8 cellular contexts compared by ENCODE assay signal in the genomic region with DNA sequence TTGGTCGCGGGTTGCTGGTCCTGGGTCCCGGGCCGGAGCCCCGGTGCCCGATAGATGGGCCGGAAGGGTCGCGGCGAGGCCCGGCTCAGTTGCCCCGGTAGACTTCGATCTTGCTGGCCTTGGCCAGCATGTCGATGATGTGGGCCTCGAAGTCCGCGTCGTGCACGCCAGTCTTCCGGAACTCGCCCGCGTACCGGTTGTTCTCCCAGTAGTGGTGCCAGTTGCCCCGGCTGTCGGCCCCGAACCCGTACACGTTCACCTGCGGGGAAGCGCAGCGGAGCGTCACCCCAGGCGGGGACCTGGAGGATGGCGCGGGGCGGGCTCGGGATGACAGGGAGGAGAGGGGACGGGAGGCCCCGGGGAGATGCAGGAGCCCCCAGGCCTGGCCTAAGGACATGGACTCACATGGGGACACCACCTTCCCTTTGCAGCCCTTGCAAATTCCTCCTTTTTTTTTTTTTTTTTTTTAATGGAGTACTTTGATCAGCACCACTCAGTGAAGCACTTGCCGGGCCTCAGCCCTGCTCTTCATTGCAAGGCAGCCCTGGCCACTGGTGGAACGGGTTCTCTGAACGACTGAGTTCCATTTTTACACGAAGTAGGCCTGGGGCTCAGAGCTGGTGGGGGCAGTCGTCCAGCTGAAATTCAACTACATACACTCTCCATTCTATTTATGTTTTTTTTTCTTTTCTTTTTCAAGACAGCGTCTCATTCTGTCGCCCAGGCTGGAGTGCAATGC. TPM values are rescaled to one million over a fixed set of nuclear protein-coding genes. Genes with fewer than 3 reads are reported as not detected.
A peak's percentile ranks its signal among the peaks of the same experiment; 100 is the strongest.
DNase-seq lines count a peak whose midpoint lies in the region; ATAC-seq, FAIRE-seq and TF ChIP-seq lines count a peak whose summit lies in the region.

No MANE protein-coding gene starts in this region.

- POLR2A ChIA-PET in GM10248 (lab: Yijun Ruan, JAX): interaction anchor here (0.6 to 1.6 kb wide), 9 partner anchors 10 to 360 kb away, joined by 3 to 11 read pairs (median 3); partner anchors contain the start of gene DDX19A

- H3K27ac Mint-ChIP-seq in naive B cell: peak overlapping the region in 5 of 6 donors; percentile 37 to 96 (median 92)

- peak overlapping the region; percentile 92 to 99 (median 98) for H3K4me3 Mint-ChIP-seq in naive B cell

- intact Hi-C loops in colonic mucosa (cut with DNase I): no loop called here

- H3K4me1 Mint-ChIP-seq in naive B cell: peaks cover 8 to 24% (median 22%) of the 10 kb centered on the region in 3 donors

- peaks cover 7% of the 10 kb centered on the region for H3K4me1 ChIP-seq in colonic mucosa

- H3K27me3 ChIP-seq in colonic mucosa: no peaks in the 10 kb centered on the region

- no peak for FAIRE-seq in GM12891 (lab: Jason Lieb, UNC)

- no peaks in the 10 kb centered on the region for H3K9me3 Mint-ChIP-seq in naive B cell

- H3K27me3 Mint-ChIP-seq in naive B cell: no peaks in the 10 kb centered on the region

- no peaks in the 10 kb centered on the region for H3K9me3 ChIP-seq in colonic mucosa

- ATAC-seq in naive B cell (ENCODE audit: low read depth in 2 of 2) (peak; percentile 6 to 9), GM19035 (IDR thresholded peaks at IDR 0.05; ENCODE audit: unreplicated experiment) (no peak)

- H3K36me3 ChIP-seq in colonic mucosa: no peaks in the 10 kb centered on the region

- CTCF ChIA-PET in GM10248 (lab: Yijun Ruan, JAX): interaction anchor here (0.8 to 4.3 kb wide), 10 partner anchors 9 to 143 kb away, joined by 3 to 24 read pairs (median 7); partner anchors contain the start of genes AARS1 and FCSK

- peak overlapping the region; percentile 85 for H3K27ac ChIP-seq in colonic mucosa

- TF ChIP-seq POLR2A in GM12891 (IDR thresholded peaks at IDR 0.05; ENCODE audit: low read depth, low read length): no peak

- TF ChIP-seq CTCF in colonic mucosa (IDR thresholded peaks at IDR 0.05) (no peak), GM10248 (IDR thresholded peaks at IDR 0.05; ENCODE audit: control extremely low read depth, extremely low read depth, low read depth, missing control alignments) (no peak)

- DNase-seq in DMS53 (lab: John Stamatoyannopoulos, UW) (peak; percentile 86), colonic mucosa (no peak), naive B cell (no peak), GM19240 (ENCODE audit: insufficient read length, low spot score) (no peak), GM10248 (ENCODE audit: extremely low spot score) (no peak), GM12891 (ENCODE audit: insufficient read length, low spot score) (no peak)
- DNase-seq in Jurkat, Clone E6-1 (ENCODE audit: low read depth, low spot score): no peak

- H3K36me3 Mint-ChIP-seq in naive B cell: peaks cover 0 to 5% of the 10 kb centered on the region in 2 donors

- peak overlapping the region; percentile 75 to 93 for H3K9ac ChIP-seq in colonic mucosa (ENCODE audit: low read depth in 2 of 2, low read length in 2 of 2)

- peak overlapping the region; percentile 93 for H3K4me3 ChIP-seq in Jurkat, Clone E6-1 (ENCODE audit: low read length)
- H3K4me3 ChIP-seq in colonic mucosa: peak overlapping the region; percentile 72

TF ChIP-seq in GM12891, 5 proteins besides CTCF, POLR2A, EP300 and RAD21:
- no peak for TF ChIP-seq TAF1 (IDR thresholded peaks at IDR 0.05; ENCODE audit: low read depth, low read length)

RNA-seq across cellular contexts. Expression of gene DDX19A, which starts 35.1 kb away (rescaled TPM):
- 48.1 TPM for polyA plus RNA-seq in Jurkat, Clone E6-1 (2012; ENCODE audit: insufficient read depth, insufficient read length)
- 10 to 100 TPM; 16.7 to 25.9 TPM for total RNA-seq in colonic mucosa
- polyA plus RNA-seq in naive B cell (ENCODE audit: low read depth in 6 of 6): 10 to 100 TPM; 30.4 to 45.7 (median 38.0) TPM
- polyA plus RNA-seq in GM12891 (2012; ENCODE audit: low read depth, missing spikeins): 22.5 TPM

RNA-seq across cellular contexts. Expression of gene ST3GAL2, which starts 57.1 kb away (rescaled TPM):
- 18.5 TPM for polyA plus RNA-seq in Jurkat, Clone E6-1 (2012; ENCODE audit: insufficient read depth, insufficient read length)
- 1 to 10 TPM; 6.9 to 8.1 TPM for total RNA-seq in colonic mucosa
- 10 to 100 TPM; 12.7 to 28.7 (median 22.3) TPM for polyA plus RNA-seq in naive B cell (ENCODE audit: low read depth in 6 of 6)
- 33.7 TPM for polyA plus RNA-seq in GM12891 (2012; ENCODE audit: low read depth, missing spikeins)
